In genomic region chr11:112025682-112026081, GRCh38 we compare ENCODE assay signal across 8 cellular contexts. TPM values are rescaled to one million over a fixed set of nuclear protein-coding genes. Genes with fewer than 3 reads are reported as not detected.
DNase-seq lines count a peak whose midpoint lies in the region; ATAC-seq, FAIRE-seq and TF ChIP-seq lines count a peak whose summit lies in the region.

No MANE protein-coding gene starts in this region.

- peak; percentile 26 for ATAC-seq in left lung
- ATAC-seq in HG02763 (IDR thresholded peaks at IDR 0.05; ENCODE audit: unreplicated experiment): no peak

- TF ChIP-seq POLR2A in thyroid gland (IDR thresholded peaks at IDR 0.05): no peak

- no peak for TF ChIP-seq CTCF in GM12875 (IDR thresholded peaks at IDR 0.05; ENCODE audit: borderline replicate concordance, insufficient read depth, low read depth, low read length)
- no peak for TF ChIP-seq CTCF in left lung (IDR thresholded peaks at IDR 0.05)
- TF ChIP-seq CTCF in thyroid gland (IDR thresholded peaks at IDR 0.05): no peak

- no peak for FAIRE-seq in GM19239 (lab: Jason Lieb, UNC)

- H3K36me3 ChIP-seq in left lung: peaks cover 0 to 26% of the 10 kb centered on the region in 2 donors
- H3K36me3 ChIP-seq in thyroid gland: peaks cover 11 to 17% of the 10 kb centered on the region in 2 donors

- H3K9me3 ChIP-seq in left lung (no peaks in the 10 kb centered on the region), thyroid gland (no peaks in the 10 kb centered on the region)

- WGBS in thyroid gland, 2 donors: 0 to 1% methylated on average over 4 to 9 of the region's 9 CpGs

- H3K4me1 ChIP-seq in left lung (peaks cover 0 to 16% of the 10 kb centered on the region in 2 donors), thyroid gland (peaks cover 9 to 15% of the 10 kb centered on the region in 2 donors)

- peak overlapping the region; percentile 99 for H3K4me3 ChIP-seq in GM12875 (ENCODE audit: low read depth, low read length)
- H3K4me3 ChIP-seq in left lung: peak overlapping the region; percentile 64 to 69
- peak overlapping the region; percentile 33 to 64 (median 64) for H3K4me3 ChIP-seq in thyroid gland (replicated peaks in 1 of 3)

- peak overlapping the region; percentile 89 to 90 for H3K27ac ChIP-seq in left lung
- peak overlapping the region in 2 of 3 donors; percentile 92 to 94 for H3K27ac ChIP-seq in thyroid gland

- intact Hi-C loops in left lung (cut with DNase I) (no loop called here), thyroid gland (cut with DNase I) (no loop called here)

- DNase-seq in A172 (ENCODE audit: low spot score) (peak; percentile 8), MV-4-11 (lab: John Stamatoyannopoulos, UW) (peak; percentile 28), cerebellar cortex (ENCODE audit: low spot score) (peak; percentile 25), left lung (no peak), thyroid gland (no peak), GM19239 (ENCODE audit: insufficient read length, low spot score) (no peak)

- no peaks in the 10 kb centered on the region for H3K27me3 ChIP-seq in left lung
- H3K27me3 ChIP-seq in thyroid gland: no peaks in the 10 kb centered on the region

RNA-seq across cellular contexts. Expression of gene DLAT, which starts 0.5 kb away (rescaled TPM):
- 35.1 and 40.6 TPM in 2 replicates for total RNA-seq in A172 (2014; rRNA removed; shearing (Covaris generic))
- total RNA-seq in left lung: 10 to 100 TPM; 32.5 to 40.1 TPM
- 10 to 100 TPM; 33.9 to 52.0 (median 39.0) TPM for total RNA-seq in thyroid gland

RNA-seq across cellular contexts. Expression of gene PIH1D2, which starts 48.1 kb away (rescaled TPM):
- total RNA-seq in A172 (2014; rRNA removed; shearing (Covaris generic)): 3.3 and 3.4 TPM in 2 replicates
- total RNA-seq in left lung: 1 to 10 TPM; 2.7 to 4.0 TPM
- 10 to 100 TPM in 3 of 4 donors, 1 to 10 TPM in 1; 6.4 to 12.8 (median 11.1) TPM for total RNA-seq in thyroid gland

RNA-seq across cellular contexts. Expression of gene NKAPD1, which starts 48.4 kb away (rescaled TPM):
- 18.3 and 19.0 TPM in 2 replicates for total RNA-seq in A172 (2014; rRNA removed; shearing (Covaris generic))
- total RNA-seq in left lung: 10 to 100 TPM; 13.3 to 14.7 TPM
- 10 to 100 TPM; 13.2 to 20.8 (median 18.8) TPM for total RNA-seq in thyroid gland

Comparison
In these comparisons a context has a peak if more than half of its experiments do, and no peak if none do; other contexts are left out.
1. DNase-seq: peak in A172 (single experiment), MV-4-11 (single experiment) and cerebellar cortex (single experiment); none in left lung (0 of 2), thyroid gland (0 of 2) and GM19239 (single experiment).
2. Peak in every context shown above with its lines, with median percentiles within 50 percentile points of each other: H3K4me3 ChIP-seq.